8 cellular contexts compared by ENCODE assay signal in genomic region chr18:9711361-9712129, GRCh38. TPM values are rescaled to one million over a fixed set of nuclear protein-coding genes. Genes with fewer than 3 reads are reported as not detected.
DNase-seq lines count a peak whose midpoint lies in the region; ATAC-seq and TF ChIP-seq lines count a peak whose summit lies in the region.

No MANE protein-coding gene starts in this region.

- H3K4me1 ChIP-seq in left ventricle myocardium inferior: peaks cover 25% of the 10 kb centered on the region

- peak; percentile 66 for ATAC-seq in GM19467 (IDR thresholded peaks at IDR 0.05; ENCODE audit: unreplicated experiment)
- ATAC-seq in HG03469 (IDR thresholded peaks at IDR 0.05; ENCODE audit: unreplicated experiment): peak; percentile 65

- H3K9me3 ChIP-seq in left ventricle myocardium inferior (replicated peaks): no peaks in the 10 kb centered on the region

- no peaks in the 10 kb centered on the region for H3K36me3 ChIP-seq in left ventricle myocardium inferior

- peak overlapping the region; percentile 37 for H3K4me3 Mint-ChIP-seq in endothelial cell (ENCODE audit: unreplicated experiment)

- DNase-seq in GF-D8 (lab: John Stamatoyannopoulos, UW): peak; percentile 61
- no peak for DNase-seq in endothelial cell (ENCODE audit: low spot score)
- DNase-seq in left ventricle myocardium inferior: no peak
- no peak for DNase-seq in NCI-H2029 treated with DMSO at 0.1 percent for 48 hours (lab: John Stamatoyannopoulos, UW)
- DNase-seq in NCI-H1048 (lab: John Stamatoyannopoulos, UW): no peak
- no peak for DNase-seq in middle frontal gyrus (ENCODE audit: extremely low spot score, low spot score)

- TF ChIP-seq CTCF in endothelial cell (IDR thresholded peaks at IDR 0.05; ENCODE audit: unreplicated experiment) (no peak), left ventricle myocardium inferior (IDR thresholded peaks at IDR 0.05; ENCODE audit: borderline replicate concordance) (no peak)

- H3K4me1 Mint-ChIP-seq in endothelial cell (ENCODE audit: unreplicated experiment): peaks cover 59% of the 10 kb centered on the region

- H3K27ac ChIP-seq in left ventricle myocardium inferior (replicated peaks): no peak overlapping the region

- peak overlapping the region; percentile 27 for H3K27ac Mint-ChIP-seq in endothelial cell (ENCODE audit: unreplicated experiment)

- intact Hi-C loops in left ventricle myocardium inferior (cut with micrococcal nuclease): no loop called here

- no peaks in the 10 kb centered on the region for H3K9me3 Mint-ChIP-seq in endothelial cell (ENCODE audit: unreplicated experiment)

- peaks cover 10% of the 10 kb centered on the region for H3K27me3 Mint-ChIP-seq in endothelial cell (ENCODE audit: unreplicated experiment)

- no peaks in the 10 kb centered on the region for H3K27me3 ChIP-seq in left ventricle myocardium inferior (ENCODE audit: low read depth)

- peaks cover 8% of the 10 kb centered on the region for H3K36me3 Mint-ChIP-seq in endothelial cell (ENCODE audit: low read depth, unreplicated experiment)

- no peak overlapping the region for H3K4me3 ChIP-seq in left ventricle myocardium inferior

RNA-seq across cellular contexts. Expression of gene RAB31, which starts 3.4 kb away (rescaled TPM):
- total RNA-seq in endothelial cell (ENCODE audit: unreplicated experiment) (88.8 TPM), left ventricle myocardium inferior (12.0 TPM)
